ENCODE assay signal across 12 cellular contexts in the genomic region with DNA sequence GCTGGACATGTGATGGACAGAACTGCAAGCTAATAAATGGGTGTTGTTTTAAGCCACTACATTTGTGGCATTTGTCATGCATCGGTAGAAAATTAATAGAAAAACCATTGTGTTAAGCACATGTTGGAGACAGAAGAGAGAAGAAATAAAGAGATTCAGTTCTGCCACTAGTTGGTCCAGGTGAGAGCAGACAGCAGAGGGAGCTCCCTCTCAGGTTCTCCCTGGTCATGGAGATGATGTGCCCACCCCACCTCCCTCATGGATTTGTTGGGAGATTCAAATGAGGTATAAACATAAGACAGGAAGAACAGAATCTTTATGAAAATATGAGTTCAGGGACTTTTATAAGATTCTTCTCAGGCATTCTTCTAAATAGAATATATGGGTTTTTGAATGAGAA. TPM values are rescaled to one million over a fixed set of nuclear protein-coding genes. Genes with fewer than 3 reads are reported as not detected.
DNase-seq lines count a peak whose midpoint lies in the region; ATAC-seq and TF ChIP-seq lines count a peak whose summit lies in the region.
"Had no signal": no experiment of that assay in that cellular context is flagged by ENCODE, and none has a peak within 500 bp of the region (broad histone marks: within the 10 kb centered on the region; RNA-seq: fewer than 3 reads in every experiment).

No MANE protein-coding gene starts in this region.

- H3K36me3 Mint-ChIP-seq in activated CD8-positive, alpha-beta T cell treated with anti-CD3 and anti-CD28 coated beads for 36 hours (ENCODE audit: low read depth), result no peaks in the 10 kb centered on the region
- H3K36me3 Mint-ChIP-seq in activated CD8-positive, alpha-beta T cell treated with anti-CD3 and anti-CD28 coated beads, Interleukin-2, amount 10 ng/mL, durations not matched to agents 7 days and 5 days (ENCODE audit: low read depth), result no peaks in the 10 kb centered on the region

- POLR2A ChIA-PET in activated CD8-positive, alpha-beta T cell treated with anti-CD3 and anti-CD28 coated beads for 36 hours (lab: Charles Lee), result no interaction called here
- POLR2A ChIA-PET in activated CD8-positive, alpha-beta T cell treated with anti-CD3 and anti-CD28 coated beads, Interleukin-2, amount 10 ng/mL, durations not matched to agents 7 days and 5 days (lab: Charles Lee), result no interaction called here

- in situ Hi-C loops in T47D (cut with HindIII; ENCODE audit: low pct_unique_long_range_greater_than_20kb, low sequenced_read_pairs), result no loop called here

- ATAC-seq in activated CD8-positive, alpha-beta T cell treated with anti-CD3 and anti-CD28 coated beads for 36 hours, result no peak
- ATAC-seq in activated CD8-positive, alpha-beta T cell treated with anti-CD3 and anti-CD28 coated beads, Interleukin-2, amount 10 ng/mL, durations not matched to agents 7 days and 5 days, result no peak
- ATAC-seq in HG02763 (IDR thresholded peaks at IDR 0.05; ENCODE audit: unreplicated experiment), result no peak
- ATAC-seq in GM18868 (IDR thresholded peaks at IDR 0.05; ENCODE audit: unreplicated experiment), result no peak

- no peaks in the 10 kb centered on the region for H3K9me3 Mint-ChIP-seq in activated CD8-positive, alpha-beta T cell treated with anti-CD3 and anti-CD28 coated beads for 36 hours
- no peaks in the 10 kb centered on the region for H3K9me3 Mint-ChIP-seq in activated CD8-positive, alpha-beta T cell treated with anti-CD3 and anti-CD28 coated beads, Interleukin-2, amount 10 ng/mL, durations not matched to agents 7 days and 5 days (ENCODE audit: insufficient read depth)

- DNase-seq in activated CD8-positive, alpha-beta T cell treated with anti-CD3 and anti-CD28 coated beads for 36 hours, result peak; percentile 18
- no peak for DNase-seq in activated CD8-positive, alpha-beta T cell treated with anti-CD3 and anti-CD28 coated beads, Interleukin-2, amount 10 ng/mL, durations not matched to agents 7 days and 5 days
- DNase-seq in M059J (ENCODE audit: low read depth), result peak; percentile 45
- peak; percentile 11 to 68 for DNase-seq in T47D (ENCODE audit: low read depth in 1 of 2, low spot score in 1 of 2)
- no peak for DNase-seq in retinal pigment epithelial cell (ENCODE audit: low read depth)
- DNase-seq in activated T-cell treated with anti-CD3 and anti-CD28 coated beads for 4 hours, result no peak
- DNase-seq: cerebellar nuclear complex had no signal

- CTCF ChIA-PET in activated CD8-positive, alpha-beta T cell treated with anti-CD3 and anti-CD28 coated beads for 36 hours (lab: Charles Lee), result interaction anchor here (1.8 kb wide), 1 partner anchor 19 kb away, joined by 5 read pairs; no protein-coding TSS in a partner anchor
- CTCF ChIA-PET in activated CD8-positive, alpha-beta T cell treated with anti-CD3 and anti-CD28 coated beads, Interleukin-2, amount 10 ng/mL, durations not matched to agents 7 days and 5 days (lab: Charles Lee), result interaction anchor here (2.1 to 2.5 kb wide), 3 partner anchors 11 to 20 kb away, joined by 9 to 15 read pairs (median 12); no protein-coding TSS in a partner anchor

- H3K27ac Mint-ChIP-seq in activated CD8-positive, alpha-beta T cell treated with anti-CD3 and anti-CD28 coated beads for 36 hours, result no peak overlapping the region
- H3K27ac Mint-ChIP-seq in activated CD8-positive, alpha-beta T cell treated with anti-CD3 and anti-CD28 coated beads, Interleukin-2, amount 10 ng/mL, durations not matched to agents 7 days and 5 days, result no peak overlapping the region

- H3K4me1 Mint-ChIP-seq in activated CD8-positive, alpha-beta T cell treated with anti-CD3 and anti-CD28 coated beads for 36 hours (ENCODE audit: low read depth), result peaks cover 9% of the 10 kb centered on the region
- peaks cover 12% of the 10 kb centered on the region for H3K4me1 Mint-ChIP-seq in activated CD8-positive, alpha-beta T cell treated with anti-CD3 and anti-CD28 coated beads, Interleukin-2, amount 10 ng/mL, durations not matched to agents 7 days and 5 days (ENCODE audit: low read depth)

- intact Hi-C loops in activated CD8-positive, alpha-beta T cell treated with anti-CD3 and anti-CD28 coated beads for 36 hours (cut with micrococcal nuclease), result no loop called here

- TF ChIP-seq CTCF in activated CD8-positive, alpha-beta T cell treated with anti-CD3 and anti-CD28 coated beads for 36 hours (IDR thresholded peaks at IDR 0.05), result no peak
- peak; percentile 32 for TF ChIP-seq CTCF in retinal pigment epithelial cell (conservative IDR thresholded peaks at IDR 0.05; ENCODE audit: low read depth, low read length)

- H3K4me3 ChIP-seq in retinal pigment epithelial cell (ENCODE audit: low read length), result no peak overlapping the region
- H3K4me3 ChIP-seq: BLaER1 had no signal

- H3K27me3 Mint-ChIP-seq in activated CD8-positive, alpha-beta T cell treated with anti-CD3 and anti-CD28 coated beads for 36 hours, result no peaks in the 10 kb centered on the region
- peaks cover 15% of the 10 kb centered on the region for H3K27me3 Mint-ChIP-seq in activated CD8-positive, alpha-beta T cell treated with anti-CD3 and anti-CD28 coated beads, Interleukin-2, amount 10 ng/mL, durations not matched to agents 7 days and 5 days (ENCODE audit: low read depth)

- no peak overlapping the region for H3K4me3 Mint-ChIP-seq in activated CD8-positive, alpha-beta T cell treated with anti-CD3 and anti-CD28 coated beads for 36 hours
- H3K4me3 Mint-ChIP-seq in activated CD8-positive, alpha-beta T cell treated with anti-CD3 and anti-CD28 coated beads, Interleukin-2, amount 10 ng/mL, durations not matched to agents 7 days and 5 days, result no peak overlapping the region

RNA-seq across cellular contexts. Expression of gene OCIAD2, which starts 36.8 kb away (rescaled TPM):
- 10 to 100 TPM; 65.1 to 82.7 TPM for total RNA-seq in activated CD8-positive, alpha-beta T cell treated with anti-CD3 and anti-CD28 coated beads for 36 hours
- total RNA-seq in activated CD8-positive, alpha-beta T cell treated with anti-CD3 and anti-CD28 coated beads, Interleukin-2, amount 10 ng/mL, durations not matched to agents 7 days and 5 days, result 10 to 100 TPM; 77.3 to 92.7 TPM
- total RNA-seq in M059J (2014; rRNA removed; shearing (Covaris generic)), result 74.6 and 98.3 TPM in 2 replicates

RNA-seq across cellular contexts. Expression of gene CWH43, which starts 42.7 kb away (rescaled TPM):
- total RNA-seq in activated CD8-positive, alpha-beta T cell treated with anti-CD3 and anti-CD28 coated beads for 36 hours, result not detected
- not detected for total RNA-seq in activated CD8-positive, alpha-beta T cell treated with anti-CD3 and anti-CD28 coated beads, Interleukin-2, amount 10 ng/mL, durations not matched to agents 7 days and 5 days
- not detected in 2 replicates for total RNA-seq in M059J (2014; rRNA removed; shearing (Covaris generic))
- total RNA-seq: activated CD8-positive, alpha-beta memory T cell treated with anti-CD3 and anti-CD28 coated beads for 36 hours; omental fat pad had no signal

Comparison
In these comparisons a context has a peak if more than half of its experiments do, and no peak if none do; other contexts are left out.
1. DNase-seq: peak in activated CD8-positive, alpha-beta T cell treated with anti-CD3 and anti-CD28 coated beads for 36 hours (single experiment), M059J (single experiment) and T47D (2 of 2); none in activated CD8-positive, alpha-beta T cell treated with anti-CD3 and anti-CD28 coated beads, Interleukin-2, amount 10 ng/mL, durations not matched to agents 7 days and 5 days (single experiment), retinal pigment epithelial cell (single experiment) and activated T-cell treated with anti-CD3 and anti-CD28 coated beads for 4 hours (single experiment).